ENCODE assay signal across 8 cellular contexts in the genomic region with DNA sequence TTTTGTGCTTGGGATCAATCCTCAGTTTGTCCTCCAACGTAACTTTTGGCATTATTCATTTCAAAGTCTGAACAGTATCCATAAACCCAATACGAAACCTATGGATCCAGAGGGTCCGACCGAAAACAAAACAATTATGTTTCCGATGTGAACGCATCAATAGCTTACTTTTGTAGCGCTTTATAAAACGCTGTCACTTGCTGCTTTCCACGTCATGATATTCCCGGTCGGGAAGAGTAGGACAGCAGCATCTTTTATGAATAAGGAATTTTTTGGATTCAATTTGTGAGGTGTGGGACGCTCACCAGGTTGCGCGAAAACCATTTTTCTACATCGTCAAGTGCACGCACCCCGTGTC.
DNase-seq lines count a peak whose midpoint lies in the region; ATAC-seq and TF ChIP-seq lines count a peak whose summit lies in the region.

No MANE protein-coding gene starts in this region.

- peak overlapping the region; percentile 100 for H3K27ac Mint-ChIP-seq in activated CD8-positive, alpha-beta memory T cell treated with anti-CD3 and anti-CD28 coated beads, Interleukin-2, amount 10 ng/mL, durations not matched to agents 7 days and 5 days
- H3K27ac Mint-ChIP-seq in activated naive CD8-positive, alpha-beta T cell treated with anti-CD3 and anti-CD28 coated beads, Interleukin-2, amount 10 ng/mL, durations not matched to agents 7 days and 5 days, result peak overlapping the region; percentile 99

- TF ChIP-seq CTCF in left lung (IDR thresholded peaks at IDR 0.05), result no peak
- no peak for TF ChIP-seq CTCF in thyroid gland (IDR thresholded peaks at IDR 0.05)

- ATAC-seq in activated CD8-positive, alpha-beta memory T cell treated with anti-CD3 and anti-CD28 coated beads, Interleukin-2, amount 10 ng/mL, durations not matched to agents 7 days and 5 days, result no peak
- ATAC-seq in activated naive CD8-positive, alpha-beta T cell treated with anti-CD3 and anti-CD28 coated beads, Interleukin-2, amount 10 ng/mL, durations not matched to agents 7 days and 5 days (ENCODE audit: low read depth), result no peak
- ATAC-seq in left lung, result no peak

- CTCF ChIA-PET in activated CD8-positive, alpha-beta memory T cell treated with anti-CD3 and anti-CD28 coated beads, Interleukin-2, amount 10 ng/mL, durations not matched to agents 7 days and 5 days (lab: Charles Lee), result no interaction called here

- H3K27ac ChIP-seq in left lung (no peak overlapping the region), thyroid gland (no peak overlapping the region)

- H3K4me1 ChIP-seq in left lung, result peaks cover 6 to 9% of the 10 kb centered on the region in 2 donors
- H3K4me1 ChIP-seq in thyroid gland, result peaks cover 0 to 9% of the 10 kb centered on the region in 2 donors

- intact Hi-C loops in left lung (cut with DNase I) (no loop called here), thyroid gland (cut with DNase I) (loop anchor here (10.0 kb wide), 1 partner anchor 161 kb away; no protein-coding TSS in a partner anchor)

- peaks cover 16% of the 10 kb centered on the region for H3K36me3 Mint-ChIP-seq in activated CD8-positive, alpha-beta memory T cell treated with anti-CD3 and anti-CD28 coated beads, Interleukin-2, amount 10 ng/mL, durations not matched to agents 7 days and 5 days
- peaks cover 12% of the 10 kb centered on the region for H3K36me3 Mint-ChIP-seq in activated naive CD8-positive, alpha-beta T cell treated with anti-CD3 and anti-CD28 coated beads, Interleukin-2, amount 10 ng/mL, durations not matched to agents 7 days and 5 days

- no peaks in the 10 kb centered on the region for H3K9me3 ChIP-seq in left lung
- no peaks in the 10 kb centered on the region for H3K9me3 ChIP-seq in thyroid gland

- 2 to 3% methylated on average over 17 of the region's 17 CpGs for WGBS in thyroid gland, 2 donors

- H3K4me3 ChIP-seq in left lung (peak overlapping the region; percentile 73 to 80), thyroid gland (replicated peaks in 1 of 3) (peak overlapping the region in 2 of 3 donors; percentile 66 to 72)

- in situ Hi-C loops in G401 (cut with HindIII; ENCODE audit: low sequenced_read_pairs), result no loop called here

- H3K27me3 Mint-ChIP-seq in activated CD8-positive, alpha-beta memory T cell treated with anti-CD3 and anti-CD28 coated beads, Interleukin-2, amount 10 ng/mL, durations not matched to agents 7 days and 5 days, result no peaks in the 10 kb centered on the region
- H3K27me3 Mint-ChIP-seq in activated naive CD8-positive, alpha-beta T cell treated with anti-CD3 and anti-CD28 coated beads, Interleukin-2, amount 10 ng/mL, durations not matched to agents 7 days and 5 days, result no peaks in the 10 kb centered on the region

- POLR2A ChIA-PET in activated naive CD8-positive, alpha-beta T cell treated with anti-CD3 and anti-CD28 coated beads, Interleukin-2, amount 10 ng/mL, durations not matched to agents 7 days and 5 days (lab: Charles Lee), result interaction anchor here (1.3 to 1.4 kb wide), 2 partner anchors 9 to 418 kb away, joined by 3 to 4 read pairs; no protein-coding TSS in a partner anchor

- no peaks in the 10 kb centered on the region for H3K27me3 ChIP-seq in left lung
- H3K27me3 ChIP-seq in thyroid gland, result no peaks in the 10 kb centered on the region

- H3K4me3 Mint-ChIP-seq in activated CD8-positive, alpha-beta memory T cell treated with anti-CD3 and anti-CD28 coated beads, Interleukin-2, amount 10 ng/mL, durations not matched to agents 7 days and 5 days, result peak overlapping the region; percentile 99
- H3K4me3 Mint-ChIP-seq in activated naive CD8-positive, alpha-beta T cell treated with anti-CD3 and anti-CD28 coated beads, Interleukin-2, amount 10 ng/mL, durations not matched to agents 7 days and 5 days, result peak overlapping the region; percentile 100

- no peaks in the 10 kb centered on the region for H3K9me3 Mint-ChIP-seq in activated CD8-positive, alpha-beta memory T cell treated with anti-CD3 and anti-CD28 coated beads, Interleukin-2, amount 10 ng/mL, durations not matched to agents 7 days and 5 days (ENCODE audit: low read depth)
- peaks cover 1% of the 10 kb centered on the region for H3K9me3 Mint-ChIP-seq in activated naive CD8-positive, alpha-beta T cell treated with anti-CD3 and anti-CD28 coated beads, Interleukin-2, amount 10 ng/mL, durations not matched to agents 7 days and 5 days

- H3K4me1 Mint-ChIP-seq in activated CD8-positive, alpha-beta memory T cell treated with anti-CD3 and anti-CD28 coated beads, Interleukin-2, amount 10 ng/mL, durations not matched to agents 7 days and 5 days, result peaks cover 35% of the 10 kb centered on the region
- peaks cover 25% of the 10 kb centered on the region for H3K4me1 Mint-ChIP-seq in activated naive CD8-positive, alpha-beta T cell treated with anti-CD3 and anti-CD28 coated beads, Interleukin-2, amount 10 ng/mL, durations not matched to agents 7 days and 5 days

- DNase-seq in activated CD8-positive, alpha-beta memory T cell treated with anti-CD3 and anti-CD28 coated beads, Interleukin-2, amount 10 ng/mL, durations not matched to agents 7 days and 5 days, result no peak
- DNase-seq in activated CD8-positive, alpha-beta memory T cell treated with anti-CD3 and anti-CD28 coated beads for 24 hours, result no peak
- no peak for DNase-seq in activated naive CD8-positive, alpha-beta T cell treated with anti-CD3 and anti-CD28 coated beads, Interleukin-2, amount 10 ng/mL, durations not matched to agents 7 days and 5 days
- DNase-seq in left lung (no peak), thyroid gland (no peak), G401 (ENCODE audit: low spot score) (no peak), NCI-H187 (lab: John Stamatoyannopoulos, UW) (no peak), HT-29 (ENCODE audit: low spot score) (no peak)

- no peaks in the 10 kb centered on the region for H3K36me3 ChIP-seq in left lung
- no peaks in the 10 kb centered on the region for H3K36me3 ChIP-seq in thyroid gland

- TF ChIP-seq POLR2A in thyroid gland (IDR thresholded peaks at IDR 0.05), result no peak
